In the genomic region with DNA sequence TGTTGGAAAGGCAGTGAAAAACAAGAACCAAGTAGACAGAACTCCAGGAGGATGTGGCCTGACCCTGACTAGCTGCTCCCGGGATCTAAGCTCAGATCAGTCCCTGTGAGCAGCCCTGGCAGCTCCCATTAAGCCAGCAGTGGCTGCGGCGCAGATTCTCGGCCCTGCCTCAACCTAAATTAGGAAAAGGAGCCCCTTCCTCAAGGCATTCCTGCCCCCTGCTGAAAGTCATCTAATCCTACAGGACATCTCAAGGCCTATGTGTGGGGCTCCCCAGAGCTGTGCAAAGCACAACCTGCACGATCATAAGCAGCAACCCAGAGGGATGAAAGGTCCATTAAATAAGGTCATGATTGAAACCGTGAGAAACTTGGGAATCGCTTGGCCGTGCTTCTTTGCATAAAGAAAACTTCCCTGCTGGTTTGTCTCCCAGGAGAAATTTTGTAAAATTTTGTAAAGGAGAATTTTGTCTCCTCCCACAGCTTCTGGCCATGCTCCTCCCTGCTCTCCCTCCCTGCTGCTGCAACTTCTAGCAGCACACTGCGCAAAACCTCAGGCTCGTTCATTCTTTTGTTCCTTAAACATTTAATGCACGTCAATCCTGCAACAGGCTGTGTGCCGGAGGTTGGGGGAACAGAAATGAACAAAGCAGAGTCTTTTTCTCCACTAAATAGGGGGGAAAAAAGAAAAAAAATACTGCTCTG, we compare ENCODE assay signal across 14 cellular contexts.
DNase-seq lines count a peak whose midpoint lies in the region; ATAC-seq, FAIRE-seq and TF ChIP-seq lines count a peak whose summit lies in the region.
"Had no signal": no experiment of that assay in that cellular context is flagged by ENCODE, and none has a peak within 500 bp of the region (broad histone marks: within the 10 kb centered on the region; RNA-seq: fewer than 3 reads in every experiment).

No MANE protein-coding gene starts in this region.

- H3K4me1 ChIP-seq in left ventricle myocardium inferior, result peaks cover 12% of the 10 kb centered on the region
- peaks cover 25% of the 10 kb centered on the region for H3K4me1 ChIP-seq in ectodermal cell (ENCODE audit: control insufficient read depth, insufficient read depth, low read length)
- H3K4me1 ChIP-seq in vagina, result no peaks in the 10 kb centered on the region
- no peaks in the 10 kb centered on the region for H3K4me1 ChIP-seq in pancreas
- H3K4me1 ChIP-seq: left lung had no signal

- H3K4me3 Mint-ChIP-seq in nephron, result peak overlapping the region in 2 of 3 experiments; percentile 11 to 56
- H3K4me3 Mint-ChIP-seq: naive B cell, T-cell had no signal

- intact Hi-C loops in left cardiac atrium (cut with DNase I) (no loop called here), left ventricle myocardium inferior (cut with micrococcal nuclease) (no loop called here), vagina (cut with DNase I) (no loop called here), pancreas (cut with DNase I) (no loop called here)

- no peak for FAIRE-seq in pancreas (lab: Jason Lieb, UNC)

- H3K27me3 Mint-ChIP-seq in nephron (ENCODE audit: low read depth), result peaks cover 9% of the 10 kb centered on the region

- H3K4me3 ChIP-seq in left ventricle myocardium inferior (no peak overlapping the region), ectodermal cell (ENCODE audit: insufficient read depth, low read depth, low read length) (no peak overlapping the region), vagina (no peak overlapping the region), pancreas (no peak overlapping the region)
- H3K4me3 ChIP-seq: left lung had no signal

- H3K27ac ChIP-seq in left ventricle myocardium inferior (replicated peaks) (no peak overlapping the region), ectodermal cell (ENCODE audit: insufficient read depth, low read depth, low read length, poor library complexity, severe bottlenecking) (peak overlapping the region; percentile 45), vagina (peak overlapping the region; percentile 11), pancreas (no peak overlapping the region)
- H3K27ac ChIP-seq: left lung had no signal

- TF ChIP-seq POLR2A in vagina (IDR thresholded peaks at IDR 0.05), result no peak

- H3K36me3 Mint-ChIP-seq in nephron (ENCODE audit: low read depth), result no peaks in the 10 kb centered on the region
- H3K36me3 Mint-ChIP-seq: naive B cell, T-cell had no signal

- no peaks in the 10 kb centered on the region for H3K9me3 Mint-ChIP-seq in nephron
- H3K9me3 Mint-ChIP-seq: T-cell had no signal

- DNase-seq in left cardiac atrium, result no peak
- DNase-seq in left ventricle myocardium inferior, result no peak
- no peak for DNase-seq in vagina (ENCODE audit: extremely low spot score in 2 of 2)
- no peak for DNase-seq in AG20443 (ENCODE audit: low spot score)
- DNase-seq in NCI-H1105 treated with DMSO at 0.1 percent for 48 hours (lab: John Stamatoyannopoulos, UW), result no peak
- DNase-seq in pancreas, result no peak
- DNase-seq: activated naive CD4-positive, alpha-beta T cell treated with anti-CD3 and anti-CD28 coated beads, Interleukin-2, amount 50 U/mL, for 16 hours; KG1; left lung; naive B cell; stimulated activated CD4-positive, alpha-beta T cell treated with anti-CD3 and anti-CD28 coated beads, Interleukin-4, amount 100 ng/mL, for 4 hours; T-cell had no signal

- H3K27ac Mint-ChIP-seq in nephron, result peak overlapping the region; percentile 75 to 86 (median 75)
- H3K27ac Mint-ChIP-seq: naive B cell, T-cell had no signal

- TF ChIP-seq CTCF in left ventricle myocardium inferior (IDR thresholded peaks at IDR 0.05; ENCODE audit: borderline replicate concordance) (no peak), nephron (IDR thresholded peaks at IDR 0.05; ENCODE audit: unreplicated experiment in 3 of 3) (peak; percentile 23 to 45 (median 35)), vagina (IDR thresholded peaks at IDR 0.05) (no peak), pancreas (IDR thresholded peaks at IDR 0.05) (no peak)

- peaks cover 21% of the 10 kb centered on the region for H3K27me3 ChIP-seq in left ventricle myocardium inferior (ENCODE audit: low read depth)
- H3K27me3 ChIP-seq in ectodermal cell (ENCODE audit: control insufficient read depth, insufficient read depth, low read length, poor library complexity, severe bottlenecking), result no peaks in the 10 kb centered on the region
- H3K27me3 ChIP-seq in vagina, result no peaks in the 10 kb centered on the region
- no peaks in the 10 kb centered on the region for H3K27me3 ChIP-seq in pancreas
- H3K27me3 ChIP-seq: left lung had no signal

- WGBS in ectodermal cell, 2 experiments, result 44 to 47% methylated on average over 12 of the region's 12 CpGs
- 55 to 60% methylated on average over 12 of the region's 12 CpGs for WGBS in pancreas, 2 donors

- H3K4me1 Mint-ChIP-seq in nephron, result peaks cover 30% of the 10 kb centered on the region
- H3K4me1 Mint-ChIP-seq: T-cell had no signal

- H3K36me3 ChIP-seq in left ventricle myocardium inferior (no peaks in the 10 kb centered on the region), ectodermal cell (ENCODE audit: control insufficient read depth, insufficient read depth, low read length) (no peaks in the 10 kb centered on the region), vagina (no peaks in the 10 kb centered on the region), pancreas (no peaks in the 10 kb centered on the region)
- H3K36me3 ChIP-seq: left lung had no signal

- ATAC-seq in left cardiac atrium (peak; percentile 27 to 62), pancreas (no peak)
- ATAC-seq: left lung, T-cell had no signal

- H3K9me3 ChIP-seq in left ventricle myocardium inferior (replicated peaks) (no peaks in the 10 kb centered on the region), ectodermal cell (ENCODE audit: control insufficient read depth, low read length) (no peaks in the 10 kb centered on the region), vagina (no peaks in the 10 kb centered on the region), pancreas (no peaks in the 10 kb centered on the region)
- H3K9me3 ChIP-seq: left lung had no signal

Comparison
In these comparisons a context has a peak if more than half of its experiments do, and no peak if none do; other contexts are left out.
1. ATAC-seq: peak in left cardiac atrium (2 of 2); none in pancreas (0 of 4).
2. H3K27ac ChIP-seq: peak in ectodermal cell (single experiment) and vagina (single experiment); none in left ventricle myocardium inferior (single experiment) and pancreas (0 of 4).
3. CTCF ChIP-seq: peak in nephron (3 of 3); none in left ventricle myocardium inferior (single experiment), vagina (0 of 3) and pancreas (0 of 4).